In the genomic region with DNA sequence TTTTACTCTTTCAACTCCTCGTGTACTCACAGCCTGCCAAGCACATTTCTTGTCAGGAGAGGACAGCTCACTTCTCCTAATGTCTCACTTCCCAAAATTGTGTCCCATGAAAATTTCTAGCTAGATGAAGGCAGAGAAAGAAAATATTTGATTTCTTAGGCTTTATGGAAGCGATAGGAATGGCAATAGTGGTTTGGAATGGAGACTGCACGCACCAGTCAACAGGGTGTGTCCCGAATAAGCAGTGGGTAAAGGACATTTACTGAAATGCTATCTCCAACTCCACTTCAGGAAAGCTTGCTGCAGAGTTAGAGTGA, we compare ENCODE assay signal across 9 cellular contexts. TPM values are rescaled to one million over a fixed set of nuclear protein-coding genes. Genes with fewer than 3 reads are reported as not detected.
DNase-seq lines count a peak whose midpoint lies in the region; ATAC-seq and TF ChIP-seq lines count a peak whose summit lies in the region.
"Had no signal": no experiment of that assay in that cellular context is flagged by ENCODE, and none has a peak within 500 bp of the region (broad histone marks: within the 10 kb centered on the region; RNA-seq: fewer than 3 reads in every experiment).

No MANE protein-coding gene starts in this region.

- H3K27ac ChIP-seq in RWPE1 (peak overlapping the region; percentile 57), psoas muscle (peak overlapping the region; percentile 58)

- no peak for TF ChIP-seq CTCF in GM06990 (IDR thresholded peaks at IDR 0.05; ENCODE audit: insufficient read depth, low read length, poor library complexity, severe bottlenecking)
- no peak for TF ChIP-seq CTCF in RWPE1 (conservative IDR thresholded peaks at IDR 0.05; ENCODE audit: low read depth)
- no peak for TF ChIP-seq CTCF in fibroblast of mammary gland (conservative IDR thresholded peaks at IDR 0.05; ENCODE audit: control insufficient read depth, insufficient read depth, low read depth, low read length)
- TF ChIP-seq CTCF in psoas muscle (IDR thresholded peaks at IDR 0.05) = no peak

- H3K4me1 ChIP-seq in psoas muscle = no peaks in the 10 kb centered on the region

- WGBS in psoas muscle, 3 donors = 34 to 42% (median 41%) methylated on average over 4 of the region's 4 CpGs

- no peak for DNase-seq in GM06990 (ENCODE audit: extremely low read depth, insufficient read length)
- no peak for DNase-seq in RWPE1 (ENCODE audit: low spot score)
- DNase-seq in fibroblast of mammary gland (ENCODE audit: low read depth) = no peak
- DNase-seq in psoas muscle = no peak
- DNase-seq in superior temporal gyrus (ENCODE audit: extremely low spot score) = no peak
- no peak for DNase-seq in HuH-7 (ENCODE audit: low spot score)
- DNase-seq in GM19238 (ENCODE audit: insufficient read length, low spot score) = no peak
- no peak for DNase-seq in AG08396 (ENCODE audit: low spot score)
- DNase-seq: GOT3 had no signal

- H3K4me3 ChIP-seq in GM06990 (replicated peaks; ENCODE audit: low read depth, low read length) (peak overlapping the region; percentile 65), fibroblast of mammary gland (ENCODE audit: control insufficient read depth, low read depth, low read length) (peak overlapping the region; percentile 87), psoas muscle (peak overlapping the region; percentile 83)

- peaks cover 26% of the 10 kb centered on the region for H3K9me3 ChIP-seq in psoas muscle

- CTCF ChIA-PET in RWPE1 (lab: Yijun Ruan, JAX) = no interaction called here

- POLR2A ChIA-PET in RWPE1 (lab: Yijun Ruan, JAX; ENCODE audit: low non-redundant PET) = no interaction called here

- ATAC-seq in psoas muscle = no peak

- H3K27me3 ChIP-seq in GM06990 (replicated peaks; ENCODE audit: control insufficient read depth, insufficient read depth, low read length) (no peaks in the 10 kb centered on the region), psoas muscle (ENCODE audit: insufficient read depth in 3 of 3, low read length in 2 of 3) (no peaks in the 10 kb centered on the region)

- peaks cover 3% of the 10 kb centered on the region; the same call in 1 of the 2 replicates for H3K36me3 ChIP-seq in GM06990 (ENCODE audit: control insufficient read depth, insufficient read depth, low read length)
- peaks cover 13 to 32% of the 10 kb centered on the region in 2 donors for H3K36me3 ChIP-seq in psoas muscle (ENCODE audit: insufficient read depth in 1 of 2, low read depth in 1 of 2)

- intact Hi-C loops in psoas muscle (cut with DNase I) = no loop called here

RNA-seq across cellular contexts. Expression of a gene that starts 0.3 kb away (rescaled TPM):
- total RNA-seq in psoas muscle = 1 to 10 TPM in 3 of 4 donors, under 1 TPM in 1; 0.47 to 1.9 (median 1.6) TPM
- polyA plus RNA-seq in psoas muscle = 1 to 10 TPM; 2.1 to 4.0 (median 2.4) TPM

RNA-seq across cellular contexts. Expression of a gene that starts 22.1 kb away (rescaled TPM):
- 1 to 10 TPM in 3 of 4 donors, under 1 TPM in 1; 0.25 to 1.8 (median 1.2) TPM for total RNA-seq in psoas muscle
- polyA plus RNA-seq in psoas muscle = 1 to 10 TPM in 1 of 3 donors, under 1 TPM in 2; 0.39 to 1.6 (median 0.55) TPM

RNA-seq across cellular contexts. Expression of a gene that starts 27.0 kb away (rescaled TPM):
- total RNA-seq in psoas muscle = 1 to 10 TPM in 1 of 4 donors, under 1 TPM in 3; 0.19 to 1.5 (median 0.64) TPM
- polyA plus RNA-seq in psoas muscle = 1 to 10 TPM; 1.4 to 2.3 (median 1.6) TPM

RNA-seq across cellular contexts. Expression of a gene that starts 40.9 kb away (rescaled TPM):
- 1 to 10 TPM; 1.5 to 4.0 (median 2.5) TPM for total RNA-seq in psoas muscle
- 1 to 10 TPM; 1.5 to 2.3 (median 1.6) TPM for polyA plus RNA-seq in psoas muscle

RNA-seq across cellular contexts. Expression of a gene that starts 47.1 kb away (rescaled TPM):
- total RNA-seq in psoas muscle = 1 to 10 TPM in 2 of 4 donors, under 1 TPM in 2; 0.66 to 1.1 (median 0.91) TPM
- polyA plus RNA-seq in psoas muscle = under 1 TPM; 0.32 to 0.82 (median 0.40) TPM
